16 cellular contexts compared by ENCODE assay signal in the genomic region with DNA sequence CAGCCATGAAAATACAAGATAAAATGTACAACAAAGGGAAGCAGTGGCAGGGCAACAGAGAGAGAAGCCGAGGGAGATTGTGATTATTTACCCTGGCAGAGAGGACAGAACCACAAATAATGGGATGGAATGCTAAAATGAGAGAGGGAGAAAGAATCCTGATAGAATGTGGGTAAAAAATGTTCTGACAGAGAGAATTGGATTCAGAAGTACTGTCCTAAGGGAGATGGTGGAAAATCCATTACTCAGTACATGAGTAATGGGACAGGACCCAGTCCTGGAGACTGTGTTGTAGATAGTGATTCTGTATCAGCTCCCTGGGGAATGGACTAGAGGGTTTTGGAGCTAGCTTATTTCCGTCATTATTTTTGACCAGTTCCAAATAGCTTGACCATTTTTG.
DNase-seq lines count a peak whose midpoint lies in the region; ATAC-seq, FAIRE-seq and TF ChIP-seq lines count a peak whose summit lies in the region.
"Had no signal": no experiment of that assay in that cellular context is flagged by ENCODE, and none has a peak within 500 bp of the region (broad histone marks: within the 10 kb centered on the region; RNA-seq: fewer than 3 reads in every experiment).

No MANE protein-coding gene starts in this region.

- no peaks in the 10 kb centered on the region for H3K27me3 ChIP-seq in SK-N-SH (ENCODE audit: insufficient read depth)
- H3K27me3 ChIP-seq in endothelial cell of umbilical vein (ENCODE audit: control insufficient read depth in 2 of 2, insufficient read depth in 2 of 2, low read length in 2 of 2) = no peaks in the 10 kb centered on the region
- H3K27me3 ChIP-seq: Peyer's patch, stomach had no signal

- no peaks in the 10 kb centered on the region for H3K9me3 ChIP-seq in SK-N-SH
- no peaks in the 10 kb centered on the region for H3K9me3 ChIP-seq in endothelial cell of umbilical vein (replicated peaks; ENCODE audit: control insufficient read depth, insufficient read depth, low read length)
- H3K9me3 ChIP-seq: Peyer's patch, stomach had no signal

- H3K79me2 ChIP-seq in SK-N-SH (ENCODE audit: insufficient read depth) (no peaks in the 10 kb centered on the region), endothelial cell of umbilical vein (ENCODE audit: control insufficient read depth, insufficient read depth, low read length) (no peaks in the 10 kb centered on the region)

- no peak for TF ChIP-seq RAD21 in SK-N-SH (IDR thresholded peaks at IDR 0.05; ENCODE audit: low read length)

- H3K9me2 ChIP-seq in SK-N-SH = no peaks in the 10 kb centered on the region

- H3K27ac ChIP-seq in SK-N-SH (ENCODE audit: low read depth in 2 of 2, low read length in 1 of 2) = peak overlapping the region; percentile 72 to 74; a peak in 3 of 4 replicates
- H3K27ac ChIP-seq in endothelial cell of umbilical vein (ENCODE audit: insufficient read depth, low read depth, low read length) = no peak overlapping the region
- H3K27ac ChIP-seq: Peyer's patch, stomach had no signal

- CTCF ChIA-PET in SK-N-SH (lab: Yijun Ruan, JAX) (interaction anchor here (0.6 to 1.3 kb wide), 2 partner anchors 10 to 408 kb away, joined by 3 read pairs; no protein-coding TSS in a partner anchor), endothelial cell of umbilical vein (lab: Charles Lee) (interaction anchor here (1.0 kb wide), 1 partner anchor 255 kb away, joined by 3 read pairs; no protein-coding TSS in a partner anchor)

- intact Hi-C loops in endothelial cell of umbilical vein (cut with micrococcal nuclease) = no loop called here

- no TSS peak for BruUV-seq in endothelial cell of umbilical vein (replicated peaks; lab: Mats Ljungman, UMichigan)

- dilution Hi-C loops in endothelial cell of umbilical vein (cut with MboI; ENCODE audit: extremely low pct_ligation_motif_present, low sequenced_read_pairs) = no loop called here

- H3K4me2 ChIP-seq in SK-N-SH (peak overlapping the region; percentile 34; the same call in 1 of the 2 replicates), endothelial cell of umbilical vein (ENCODE audit: insufficient read depth, low read length) (no peak overlapping the region)

- no peak for FAIRE-seq in endothelial cell of umbilical vein (lab: Jason Lieb, UNC)

- 41% methylated on average over 2 of the region's 2 CpGs for WGBS in SK-N-SH (ENCODE audit: low lambda C conversion rate)

- H3K4me3 ChIP-seq in AG09309 (ENCODE audit: control insufficient read depth, low read depth, low read length) (no peak overlapping the region), SK-N-SH (ENCODE audit: low read depth in 2 of 2, low read length in 1 of 2) (no peak overlapping the region), endothelial cell of umbilical vein (replicated peaks in 1 of 3; ENCODE audit: insufficient read depth in 1 of 3, low read depth in 1 of 3, low read length in 3 of 3) (no peak overlapping the region)
- H3K4me3 ChIP-seq: Peyer's patch, stomach had no signal

- peaks cover 20% of the 10 kb centered on the region for H3F3A ChIP-seq in SK-N-SH (replicated peaks; ENCODE audit: insufficient read depth)

- no peaks in the 10 kb centered on the region for H4K20me1 ChIP-seq in SK-N-SH (ENCODE audit: insufficient read depth)
- H4K20me1 ChIP-seq in endothelial cell of umbilical vein (replicated peaks; ENCODE audit: control insufficient read depth, extremely low read depth, insufficient read depth, low read length) = no peaks in the 10 kb centered on the region

- no peaks in the 10 kb centered on the region for H3K36me3 ChIP-seq in SK-N-SH (replicated peaks in 1 of 2; ENCODE audit: control insufficient read depth in 1 of 2, insufficient read depth in 2 of 2, low read length in 1 of 2)
- no peaks in the 10 kb centered on the region for H3K36me3 ChIP-seq in endothelial cell of umbilical vein (ENCODE audit: control insufficient read depth in 2 of 2, extremely low read depth in 1 of 2, insufficient read depth in 2 of 2, low read length in 2 of 2)
- H3K36me3 ChIP-seq: Peyer's patch, stomach had no signal

- DNase-seq in AG09309 (ENCODE audit: low read depth) = peak; percentile 20
- no peak for DNase-seq in SK-N-SH
- no peak for DNase-seq in endothelial cell of umbilical vein (ENCODE audit: low read depth, low spot score)
- DNase-seq in kidney tubule cell (ENCODE audit: low spot score) = peak; percentile 10
- DNase-seq in activated T-cell treated with anti-CD3 and anti-CD28 coated beads for 4 hours = no peak
- DNase-seq: activated CD4-positive, alpha-beta memory T cell treated with anti-CD3 and anti-CD28 coated beads, Interleukin-2, amount 10 ng/mL, durations not matched to agents 7 days and 5 days; activated T-cell treated with anti-CD3 and anti-CD28 coated beads, Interleukin-2, amount 50 U/mL, for 4 hours; cerebellar nuclear complex; Kasumi-1; NCI-H2171 treated with DMSO at 0.1 percent for 48 hours; Peyer's patch; stomach had no signal

- POLR2A ChIA-PET in SK-N-SH (lab: Yijun Ruan, JAX) = no interaction called here
- POLR2A ChIA-PET in endothelial cell of umbilical vein (lab: Charles Lee) = no interaction called here

- ATAC-seq in GM18907 (IDR thresholded peaks at IDR 0.05; ENCODE audit: unreplicated experiment) (no peak), GM21515 (IDR thresholded peaks at IDR 0.05; ENCODE audit: unreplicated experiment) (no peak), GM19463 (IDR thresholded peaks at IDR 0.05; ENCODE audit: unreplicated experiment) (no peak)
- ATAC-seq: activated T-cell treated with anti-CD3 and anti-CD28 coated beads, Interleukin-2, amount 50 U/mL, for 4 hours; natural killer cell treated with Interleukin-12 subunit alpha and Interleukin-12 subunit beta and Interleukin-15 and Interleukin-18, amount 100 ng/mL, for 72 hours had no signal

- TF ChIP-seq EP300 in SK-N-SH (IDR thresholded peaks at IDR 0.05; ENCODE audit: borderline replicate concordance in 1 of 2, low read depth in 1 of 2, low read length in 1 of 2) = peak in 1 of 2 experiments; percentile 78; a peak in 2 of 4 replicates

- TF ChIP-seq POLR2A in endothelial cell of umbilical vein (IDR thresholded peaks at IDR 0.05; ENCODE audit: low read depth, low read length) = no peak

- H3K9me1 ChIP-seq in endothelial cell of umbilical vein (replicated peaks; ENCODE audit: control insufficient read depth, extremely low read depth, insufficient read depth, low read length) = no peaks in the 10 kb centered on the region

- H2AFZ ChIP-seq in SK-N-SH (ENCODE audit: low read depth) = no peak overlapping the region
- H2AFZ ChIP-seq in endothelial cell of umbilical vein (ENCODE audit: low read depth, low read length) = peak overlapping the region; percentile 11

- TF ChIP-seq CTCF in AG09309 (IDR thresholded peaks at IDR 0.05; ENCODE audit: control insufficient read depth, insufficient read depth, low read depth, low read length, missing control alignments) = no peak
- TF ChIP-seq CTCF in SK-N-SH (IDR thresholded peaks at IDR 0.05) = no peak
- no peak for TF ChIP-seq CTCF in endothelial cell of umbilical vein (IDR thresholded peaks at IDR 0.05; ENCODE audit: extremely low read depth in 1 of 2, insufficient read depth in 1 of 2, low read depth in 1 of 2, low read length in 2 of 2)

- no peak overlapping the region for H3K9ac ChIP-seq in SK-N-SH
- no peak overlapping the region for H3K9ac ChIP-seq in endothelial cell of umbilical vein (replicated peaks; ENCODE audit: extremely low read depth, insufficient read depth, low read length)

- H3K4me1 ChIP-seq in SK-N-SH (ENCODE audit: control insufficient read depth in 1 of 2, insufficient read depth in 2 of 2, low read depth in 1 of 2, low read length in 1 of 2) (peaks cover 0 to 20% of the 10 kb centered on the region in 2 experiments), endothelial cell of umbilical vein (ENCODE audit: control insufficient read depth, extremely low read depth, insufficient read depth, low read length) (peaks cover 16% of the 10 kb centered on the region)
- H3K4me1 ChIP-seq: Peyer's patch, stomach had no signal

TF ChIP-seq in SK-N-SH, 30 proteins besides CTCF, POLR2A, EP300 and RAD21 (continues in another document):
- TF ChIP-seq JUND (IDR thresholded peaks at IDR 0.05) (peak; percentile 43), FOSL2 (IDR thresholded peaks at IDR 0.05; ENCODE audit: borderline replicate concordance, low read depth) (peak; percentile 21; the same call in 1 of the 2 replicates), RXRA (IDR thresholded peaks at IDR 0.05; ENCODE audit: borderline replicate concordance, low read depth) (no peak), NFIC (IDR thresholded peaks at IDR 0.05; ENCODE audit: borderline replicate concordance) (peak; percentile 66), TEAD4 (IDR thresholded peaks at IDR 0.05; ENCODE audit: borderline replicate concordance, insufficient read depth) (peak; percentile 49; the same call in 1 of the 2 replicates), TCF12 (IDR thresholded peaks at IDR 0.05) (peak; percentile 70)
- TF ChIP-seq, protein P1, sequence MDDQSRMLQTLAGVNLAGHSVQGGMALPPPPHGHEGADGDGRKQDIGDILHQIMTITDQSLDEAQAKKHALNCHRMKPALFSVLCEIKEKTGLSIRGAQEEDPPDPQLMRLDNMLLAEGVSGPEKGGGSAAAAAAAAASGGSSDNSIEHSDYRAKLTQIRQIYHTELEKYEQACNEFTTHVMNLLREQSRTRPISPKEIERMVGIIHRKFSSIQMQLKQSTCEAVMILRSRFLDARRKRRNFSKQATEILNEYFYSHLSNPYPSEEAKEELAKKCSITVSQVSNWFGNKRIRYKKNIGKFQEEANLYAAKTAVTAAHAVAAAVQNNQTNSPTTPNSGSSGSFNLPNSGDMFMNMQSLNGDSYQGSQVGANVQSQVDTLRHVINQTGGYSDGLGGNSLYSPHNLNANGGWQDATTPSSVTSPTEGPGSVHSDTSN (IDR thresholded peaks at IDR 0.05) = peak; percentile 81

TF ChIP-seq in endothelial cell of umbilical vein, 7 proteins besides CTCF, POLR2A, EP300 and RAD21:
- TF ChIP-seq GATA2 (IDR thresholded peaks at IDR 0.05; ENCODE audit: insufficient read depth, insufficient read length, low read depth, low read length) = no peak
- TF ChIP-seq EZH2 (IDR thresholded peaks at IDR 0.05; ENCODE audit: borderline replicate concordance, low read depth, low read length, severe bottlenecking) = no peak
- TF ChIP-seq MYC (IDR thresholded peaks at IDR 0.05; ENCODE audit: low read depth, low read length) = no peak
- TF ChIP-seq, protein P2, sequence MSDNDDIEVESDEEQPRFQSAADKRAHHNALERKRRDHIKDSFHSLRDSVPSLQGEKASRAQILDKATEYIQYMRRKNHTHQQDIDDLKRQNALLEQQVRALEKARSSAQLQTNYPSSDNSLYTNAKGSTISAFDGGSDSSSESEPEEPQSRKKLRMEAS (IDR thresholded peaks at IDR 0.05; ENCODE audit: insufficient read depth, insufficient read length) = no peak
- TF ChIP-seq POLR2AphosphoS5 (IDR thresholded peaks at IDR 0.05; ENCODE audit: insufficient read depth, low read depth, low read length) = no peak
- TF ChIP-seq JUN (IDR thresholded peaks at IDR 0.05; ENCODE audit: borderline replicate concordance, insufficient read depth, insufficient read length, low read depth) = no peak
- TF ChIP-seq FOS (IDR thresholded peaks at IDR 0.05; ENCODE audit: borderline replicate concordance, insufficient read depth, low read length) = no peak

Comparison
In these comparisons a context has a peak if more than half of its experiments do, and no peak if none do; other contexts are left out.
1. DNase-seq: peak in AG09309 (single experiment) and kidney tubule cell (single experiment); none in SK-N-SH (single experiment), endothelial cell of umbilical vein (single experiment) and activated T-cell treated with anti-CD3 and anti-CD28 coated beads for 4 hours (single experiment).